ENCODE assay signal across 8 cellular contexts in the genomic region with DNA sequence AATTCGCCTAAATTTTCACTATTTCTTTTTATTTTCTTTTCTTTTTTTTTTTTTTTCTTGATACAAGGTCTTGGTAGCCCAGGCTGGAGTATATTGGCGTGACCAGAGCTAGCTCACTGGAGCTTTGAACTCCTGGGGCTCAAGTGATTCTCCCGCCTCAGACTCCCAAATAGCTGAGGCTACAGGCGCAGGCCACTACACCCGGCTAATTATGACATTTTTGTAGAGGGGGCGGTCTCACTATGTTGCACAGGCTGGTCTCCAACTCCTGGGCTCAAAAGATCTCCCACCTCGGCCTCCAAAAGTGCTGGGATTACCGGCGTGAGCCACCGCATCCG. TPM values are rescaled to one million over a fixed set of nuclear protein-coding genes. Genes with fewer than 3 reads are reported as not detected.
DNase-seq lines count a peak whose midpoint lies in the region; FAIRE-seq and TF ChIP-seq lines count a peak whose summit lies in the region.

No MANE protein-coding gene starts in this region.

- H3K4me3 ChIP-seq in A673 (ENCODE audit: low read depth, low read length, poor library complexity, severe bottlenecking) (peak overlapping the region; percentile 79), HUES48 (ENCODE audit: low read depth, low read length) (peak overlapping the region; percentile 80), mononuclear cell (ENCODE audit: low read length) (peak overlapping the region; percentile 61)

- TF ChIP-seq POLR2A in GM12891 (IDR thresholded peaks at IDR 0.05; ENCODE audit: low read depth, low read length): no peak

- DNase-seq in A673 (ENCODE audit: low spot score): no peak
- DNase-seq in MCF 10A (ENCODE audit: unreplicated experiment): no peak
- DNase-seq in GM12891 (ENCODE audit: insufficient read length, low spot score): no peak
- DNase-seq in NCI-H2196 treated with DMSO at 0.1 percent for 48 hours (lab: John Stamatoyannopoulos, UW; ENCODE audit: unreplicated experiment): no peak
- no peak for DNase-seq in stimulated activated CD4-positive, alpha-beta T cell treated with anti-CD3 and anti-CD28 coated beads, Interleukin-4, amount 100 ng/mL, for 24 hours
- no peak for DNase-seq in NCI-H748 (lab: John Stamatoyannopoulos, UW; ENCODE audit: unreplicated experiment)

- no peaks in the 10 kb centered on the region for H3K4me1 Mint-ChIP-seq in MCF 10A (ENCODE audit: insufficient read depth, unreplicated experiment)

- no peak for TF ChIP-seq CTCF in A673 (conservative IDR thresholded peaks at IDR 0.05; ENCODE audit: low read depth, low read length)
- no peak for TF ChIP-seq CTCF in MCF 10A (IDR thresholded peaks at IDR 0.05; ENCODE audit: unreplicated experiment)

- BruUV-seq in A673 (replicated peaks; lab: Mats Ljungman, UMichigan): no TSS peak
- no TSS peak for BruUV-seq in MCF 10A (replicated peaks; lab: Mats Ljungman, UMichigan)

- H3K9ac ChIP-seq in HUES48 (ENCODE audit: low read depth, low read length): peak overlapping the region; percentile 83

- H3K27ac Mint-ChIP-seq in MCF 10A (ENCODE audit: low read depth, unreplicated experiment): peak overlapping the region; percentile 91

- H3K36me3 Mint-ChIP-seq in MCF 10A (ENCODE audit: insufficient read depth, unreplicated experiment): peaks cover 5% of the 10 kb centered on the region

- CTCF ChIA-PET in A673 (lab: Charles Lee): interaction anchor here (0.6 to 0.7 kb wide), 2 partner anchors 416 to 563 kb away, joined by 3 to 7 read pairs; no protein-coding TSS in a partner anchor
- CTCF ChIA-PET in MCF 10A (lab: Yijun Ruan, JAX): interaction anchor here (0.6 to 2.1 kb wide), 7 partner anchors 15 to 1700 kb away, joined by 3 to 8 read pairs (median 4); no protein-coding TSS in a partner anchor

- no peaks in the 10 kb centered on the region for H3K27me3 ChIP-seq in A673 (replicated peaks; ENCODE audit: insufficient read depth, low read depth, low read length, poor library complexity)
- no peaks in the 10 kb centered on the region for H3K27me3 ChIP-seq in HUES48 (ENCODE audit: control insufficient read depth, insufficient read depth, low read length)
- H3K27me3 ChIP-seq in mononuclear cell (ENCODE audit: insufficient read depth, low read length): no peaks in the 10 kb centered on the region

- no peaks in the 10 kb centered on the region for H3K9me3 Mint-ChIP-seq in MCF 10A (ENCODE audit: unreplicated experiment)

- POLR2A ChIA-PET in A673 (lab: Charles Lee; ENCODE audit: low non-redundant PET) (no interaction called here), MCF 10A (lab: Yijun Ruan, JAX) (interaction anchor here (0.5 to 2.1 kb wide), 2 partner anchors 37 to 321 kb away, joined by 3 to 9 read pairs; a partner anchor contains a TSS)

- H3K4me1 ChIP-seq in A673 (ENCODE audit: insufficient read depth, low read length, poor library complexity, severe bottlenecking) (no peaks in the 10 kb centered on the region), HUES48 (ENCODE audit: control insufficient read depth, insufficient read depth, low read length) (peaks cover 7% of the 10 kb centered on the region; the same call in 1 of the 2 replicates), mononuclear cell (ENCODE audit: insufficient read depth, low read length) (peaks cover 8% of the 10 kb centered on the region)

- H3K36me3 ChIP-seq in A673 (ENCODE audit: insufficient read depth, low read length, poor library complexity, severe bottlenecking): no peaks in the 10 kb centered on the region
- no peaks in the 10 kb centered on the region for H3K36me3 ChIP-seq in HUES48 (ENCODE audit: control insufficient read depth, insufficient read depth, low read length)

- peak overlapping the region; percentile 92 for H3K4me3 Mint-ChIP-seq in MCF 10A (ENCODE audit: unreplicated experiment)

- intact Hi-C loops in A673 (cut with micrococcal nuclease; ENCODE audit: unreplicated experiment) (no loop called here), MCF 10A (cut with micrococcal nuclease) (no loop called here)

- H3K27ac ChIP-seq in A673 (ENCODE audit: low read depth, low read length, poor library complexity, severe bottlenecking) (peak overlapping the region; percentile 74), HUES48 (ENCODE audit: low read depth, low read length) (peak overlapping the region; percentile 95)

- no peak for FAIRE-seq in GM12891 (lab: Jason Lieb, UNC)

- no peaks in the 10 kb centered on the region for H3K27me3 Mint-ChIP-seq in MCF 10A (ENCODE audit: insufficient read depth, unreplicated experiment)

- H3K9me3 ChIP-seq in A673 (ENCODE audit: low read depth, low read length, poor library complexity, severe bottlenecking): no peaks in the 10 kb centered on the region
- no peaks in the 10 kb centered on the region for H3K9me3 ChIP-seq in HUES48 (ENCODE audit: control insufficient read depth, insufficient read depth, low read length)
- H3K9me3 ChIP-seq in mononuclear cell (ENCODE audit: low read depth, low read length): no peaks in the 10 kb centered on the region

TF ChIP-seq in GM12891, 5 proteins besides CTCF, POLR2A, EP300 and RAD21:
- no peak for TF ChIP-seq SPI1 (IDR thresholded peaks at IDR 0.05; ENCODE audit: low read depth, low read length)
- TF ChIP-seq POU2F2 (IDR thresholded peaks at IDR 0.05; ENCODE audit: low read depth, low read length): no peak
- no peak for TF ChIP-seq POLR2AphosphoS5 (IDR thresholded peaks at IDR 0.05; ENCODE audit: low read depth, low read length)
- TF ChIP-seq TAF1 (IDR thresholded peaks at IDR 0.05; ENCODE audit: low read depth, low read length): no peak
- no peak for TF ChIP-seq PAX5 (IDR thresholded peaks at IDR 0.05; ENCODE audit: insufficient read depth, low read length, severe bottlenecking)

RNA-seq across cellular contexts. Expression of a gene that starts 37.3 kb away (rescaled TPM):
- 134 and 137 TPM in 2 replicates for total RNA-seq in A673 (2021)
- 93.7 and 100 TPM in 2 replicates for total RNA-seq in MCF 10A (2022)
- total RNA-seq in mononuclear cell: 191 TPM
- 77.8 TPM for polyA plus RNA-seq in GM12891 (2012; ENCODE audit: low read depth, missing spikeins)
